31 cellular contexts compared by ENCODE assay signal in genomic region chr4:173722075-173722474, GRCh38.
"Had no signal": no experiment of that assay in that cellular context is flagged by ENCODE, and none has a peak within 500 bp of the region (broad histone marks: within the 10 kb centered on the region; RNA-seq: fewer than 3 reads in every experiment).

No MANE protein-coding gene starts in this region.

- H3K4me3 Mint-ChIP-seq: natural killer cell; nephron; neural progenitor cell; stimulated activated memory B cell treated with anti-CD40 and anti-IgM and Interleukin-4, amounts not matched to agents 10 μg/mL and 1 μg/mL and 100 μg/mL, for 72 hours; stimulated activated naive CD8-positive, alpha-beta T cell treated with anti-CD3 and anti-CD28 coated beads, Interleukin-15, amount 100 ng/mL, for 72 hours; type B pancreatic cell had no signal

- H3K36me3 ChIP-seq: neural progenitor cell, ovary, spleen, suprapubic skin, tibial artery, transverse colon, upper lobe of right lung, uterus had no signal

- DNase-seq: natural killer cell; occipital lobe; ovary; posterior cingulate gyrus; psoas muscle; right cardiac atrium; spleen; stimulated activated CD4-positive, alpha-beta T cell treated with anti-CD3 and anti-CD28 coated beads, Interleukin-12 subunit alpha, Interleukin-12 subunit beta, amount 100 ng/mL, for 4 hours; stimulated activated CD4-positive, alpha-beta T cell treated with anti-CD3 and anti-CD28 coated beads, Interleukin-1b, Interleukin-23, amount 100 ng/mL, for 48 hours; stimulated activated CD4-positive, alpha-beta T cell treated with anti-CD3 and anti-CD28 coated beads, Interleukin-4, amount 100 ng/mL, for 1 hour; stimulated activated CD4-positive, alpha-beta T cell treated with anti-CD3 and anti-CD28 coated beads, Interleukin-4, amount 100 ng/mL, for 4 hours; stimulated activated CD8-positive, alpha-beta memory T cell treated with anti-CD3 and anti-CD28 coated beads, Interleukin-4, amount 100 ng/mL, for 48 hours; stimulated activated naive CD4-positive, alpha-beta T cell; stimulated activated naive CD8-positive, alpha-beta T cell treated with anti-CD3 and anti-CD28 coated beads, Interleukin-15, amount 100 ng/mL, for 72 hours; stimulated activated naive CD8-positive, alpha-beta T cell treated with anti-CD3 and anti-CD28 coated beads, Interleukin-15, Interleukin-2, amounts not matched to agents 100 U/mL and 50 U/mL, for 24 hours; substantia nigra; testis; tibial artery; transverse colon; upper lobe of right lung; uterus had no signal

- H3K27ac ChIP-seq: neural progenitor cell, ovary, parathyroid adenoma, psoas muscle, skin epidermis, spleen, suprapubic skin, testis, tibial artery, transverse colon, upper lobe of right lung had no signal

- H3K79me2 ChIP-seq: parathyroid adenoma had no signal

- H3K36me3 Mint-ChIP-seq: natural killer cell; neural progenitor cell; stimulated activated memory B cell treated with anti-CD40 and anti-IgM and Interleukin-4, amounts not matched to agents 10 μg/mL and 1 μg/mL and 100 μg/mL, for 72 hours; type B pancreatic cell had no signal

- H2AFZ ChIP-seq: neural progenitor cell, parathyroid adenoma had no signal

- H3K4me1 Mint-ChIP-seq: natural killer cell; nephron; neural progenitor cell; stimulated activated memory B cell treated with anti-CD40 and anti-IgM and Interleukin-4, amounts not matched to agents 10 μg/mL and 1 μg/mL and 100 μg/mL, for 72 hours; stimulated activated naive CD8-positive, alpha-beta T cell treated with anti-CD3 and anti-CD28 coated beads, Interleukin-15, amount 100 ng/mL, for 72 hours had no signal

- H3K9ac ChIP-seq: neural progenitor cell, parathyroid adenoma had no signal

- H3K27me3 ChIP-seq: neural progenitor cell, ovary, spleen, suprapubic skin, testis, tibial artery, transverse colon, upper lobe of right lung, uterus had no signal

- H3K27me3 Mint-ChIP-seq: progenitor cell of endocrine pancreas; stimulated activated memory B cell treated with anti-CD40 and anti-IgM and Interleukin-4, amounts not matched to agents 10 μg/mL and 1 μg/mL and 100 μg/mL, for 72 hours; stimulated activated naive CD8-positive, alpha-beta T cell treated with anti-CD3 and anti-CD28 coated beads, Interleukin-15, amount 100 ng/mL, for 72 hours; type B pancreatic cell had no signal

- H3K4me3 ChIP-seq: neural progenitor cell, ovary, psoas muscle, skin epidermis, smooth muscle cell, spleen, suprapubic skin, testis, tibial artery, transverse colon, upper lobe of right lung, uterus had no signal

- H3K9me3 ChIP-seq: psoas muscle, testis, upper lobe of right lung, uterus had no signal

- H3K27ac Mint-ChIP-seq: natural killer cell; nephron; neural progenitor cell; progenitor cell of endocrine pancreas; stimulated activated memory B cell treated with anti-CD40 and anti-IgM and Interleukin-4, amounts not matched to agents 10 μg/mL and 1 μg/mL and 100 μg/mL, for 72 hours; stimulated activated naive CD8-positive, alpha-beta T cell treated with anti-CD3 and anti-CD28 coated beads, Interleukin-15, amount 100 ng/mL, for 72 hours; type B pancreatic cell had no signal

- ATAC-seq: natural killer cell; psoas muscle; right cardiac atrium; sciatic nerve; stimulated activated memory B cell treated with anti-CD40 and anti-IgM and Interleukin-4, amounts not matched to agents 10 μg/mL and 1 μg/mL and 100 μg/mL, for 72 hours; stimulated activated naive CD8-positive, alpha-beta T cell treated with anti-CD3 and anti-CD28 coated beads, Interleukin-15, amount 100 ng/mL, for 72 hours; stimulated activated naive CD8-positive, alpha-beta T cell treated with anti-CD3 and anti-CD28 coated beads, Interleukin-15, Interleukin-2, amounts not matched to agents 100 U/mL and 50 U/mL, for 24 hours; upper lobe of right lung had no signal

- H3K4me1 ChIP-seq: neural progenitor cell, parathyroid adenoma, psoas muscle, spleen, suprapubic skin, testis, tibial artery, transverse colon, upper lobe of right lung, uterus had no signal

- H3K4me2 ChIP-seq: neural progenitor cell, smooth muscle cell had no signal
